In genomic region chr9:33375238-33375840, GRCh38 we compare ENCODE assay signal across 10 cellular contexts. TPM values are rescaled to one million over a fixed set of nuclear protein-coding genes. Genes with fewer than 3 reads are reported as not detected.
DNase-seq lines count a peak whose midpoint lies in the region; ATAC-seq, FAIRE-seq and TF ChIP-seq lines count a peak whose summit lies in the region.
"Had no signal": no experiment of that assay in that cellular context is flagged by ENCODE, and none has a peak within 500 bp of the region (broad histone marks: within the 10 kb centered on the region; RNA-seq: fewer than 3 reads in every experiment).

No MANE protein-coding gene starts in this region.

- H3K4me3 ChIP-seq in GM12878 (no peak overlapping the region), stomach smooth muscle (ENCODE audit: low read length in 2 of 2) (peak overlapping the region in 1 of 2 donors; percentile 57)

- H3K79me2 ChIP-seq in GM12878 (ENCODE audit: control insufficient read depth, insufficient read depth, low read length), result no peaks in the 10 kb centered on the region

- H3K9ac ChIP-seq in GM12878 (ENCODE audit: control insufficient read depth, insufficient read depth, low read length) (no peak overlapping the region), stomach smooth muscle (ENCODE audit: low read length in 2 of 2) (peak overlapping the region in 1 of 2 donors; percentile 58)

- no peaks in the 10 kb centered on the region for H3K4me1 ChIP-seq in GM12878 (ENCODE audit: control insufficient read depth, insufficient read depth, low read length)
- H3K4me1 ChIP-seq in stomach smooth muscle (ENCODE audit: control insufficient read depth, insufficient read depth, low read length), result peaks cover 18% of the 10 kb centered on the region

- RAD21 ChIA-PET in GM12878 (lab: Charles Lee; ENCODE audit: unreplicated experiment), result interaction anchor here (0.6 to 3.9 kb wide), 8 partner anchors 28 to 142 kb away, joined by 3 to 28 read pairs (median 3); partner anchors contain the start of gene NOL6

- H3K4me2 ChIP-seq in GM12878 (ENCODE audit: control insufficient read depth, insufficient read depth), result no peak overlapping the region

- TF ChIP-seq POLR2A in GM12878 (IDR thresholded peaks at IDR 0.05; ENCODE audit: low read depth, low read length), result no peak

- peak; percentile 61 for FAIRE-seq in GM12878 (lab: Jason Lieb, UNC)

- ATAC-seq in GM12878, result no peak
- ATAC-seq in GM18870 (IDR thresholded peaks at IDR 0.05; ENCODE audit: unreplicated experiment), result no peak

- H3K9me3 ChIP-seq in GM12878 (replicated peaks; ENCODE audit: control insufficient read depth, insufficient read depth, low read length) (no peaks in the 10 kb centered on the region), stomach smooth muscle (ENCODE audit: control insufficient read depth in 2 of 2, low read length in 2 of 2) (no peaks in the 10 kb centered on the region)

- peaks cover 3 to 19% (median 6%) of the 10 kb centered on the region in 3 donors for H3K36me3 Mint-ChIP-seq in immature natural killer cell

- peaks cover 6 to 9% of the 10 kb centered on the region in 2 donors for H3K4me1 Mint-ChIP-seq in immature natural killer cell

- intact Hi-C loops in GM12878 (cut with micrococcal nuclease; ENCODE audit: unreplicated experiment), result no loop called here

- H3K9me3 Mint-ChIP-seq in immature natural killer cell, result no peaks in the 10 kb centered on the region
- H3K9me3 Mint-ChIP-seq: IgD-negative memory B cell had no signal

- TF ChIP-seq RAD21 in GM12878 (IDR thresholded peaks at IDR 0.05; ENCODE audit: insufficient read depth, low read depth, low read length), result no peak

- H2AFZ ChIP-seq in GM12878 (ENCODE audit: control insufficient read depth, low read depth, low read length), result no peak overlapping the region

- SMC1A ChIA-PET in GM12878 (lab: Charles Lee; ENCODE audit: uncharacterized antibody, unreplicated experiment), result interaction anchor here (0.7 to 2.8 kb wide), 7 partner anchors 15 to 98 kb away, joined by 3 to 14 read pairs (median 4); partner anchors contain the start of gene NOL6

- BruUV-seq in GM12878 (replicated peaks; lab: Mats Ljungman, UMichigan), result no TSS peak

- H4K20me1 ChIP-seq in GM12878 (ENCODE audit: control insufficient read depth, insufficient read depth), result no peaks in the 10 kb centered on the region

- no peak for TF ChIP-seq EP300 in GM12878 (IDR thresholded peaks at IDR 0.05; ENCODE audit: borderline replicate concordance in 1 of 2, control insufficient read depth in 1 of 2, low read depth in 2 of 2, low read length in 2 of 2)

- peak overlapping the region in 1 of 6 donors; percentile 35 for H3K27ac Mint-ChIP-seq in immature natural killer cell

- H3K4me3 Mint-ChIP-seq in immature natural killer cell, result peak overlapping the region in 4 of 5 donors; percentile 15 to 60 (median 42)
- H3K4me3 Mint-ChIP-seq: IgD-negative memory B cell had no signal

- H3K27me3 ChIP-seq in GM12878 (replicated peaks in 1 of 2; ENCODE audit: control insufficient read depth in 2 of 2, insufficient read depth in 2 of 2, low read length in 1 of 2) (no peaks in the 10 kb centered on the region), stomach smooth muscle (ENCODE audit: control insufficient read depth in 1 of 2, insufficient read depth in 2 of 2, low read length in 2 of 2) (no peaks in the 10 kb centered on the region)

- DNase-seq in NCI-H510A treated with DMSO at 0.1 percent for 48 hours (lab: John Stamatoyannopoulos, UW) (peak; percentile 61), NCI-H510A (lab: John Stamatoyannopoulos, UW) (no peak), GM12878 (ENCODE audit: low read depth, low spot score) (no peak), immature natural killer cell (no peak), cerebellar cortex (ENCODE audit: low spot score) (no peak), HT-29 (ENCODE audit: low spot score) (no peak)

- H3K27ac ChIP-seq in GM12878 (ENCODE audit: control insufficient read depth, insufficient read depth), result no peak overlapping the region
- peak overlapping the region; percentile 37 for H3K27ac ChIP-seq in stomach smooth muscle (ENCODE audit: low read length)
- H3K27ac ChIP-seq: epithelial cell of prostate had no signal

- H3K36me3 ChIP-seq in GM12878 (ENCODE audit: control insufficient read depth in 2 of 2, insufficient read depth in 2 of 2, low read length in 1 of 2) (peaks cover 4 to 14% of the 10 kb centered on the region in 2 experiments), stomach smooth muscle (ENCODE audit: control insufficient read depth in 2 of 2, insufficient read depth in 2 of 2, low read length in 2 of 2) (peaks cover 10 to 14% of the 10 kb centered on the region in 2 donors)

- peaks cover 0 to 4% (median 2%) of the 10 kb centered on the region in 3 donors for H3K27me3 Mint-ChIP-seq in immature natural killer cell (ENCODE audit: low read depth in 3 of 3)
- H3K27me3 Mint-ChIP-seq: IgD-negative memory B cell had no signal

- in situ Hi-C loops in GM12878 (cut with MboI), result no loop called here

- no peak for TF ChIP-seq CTCF in GM12878 (IDR thresholded peaks at IDR 0.05 in 2 of 3, conservative IDR thresholded peaks at IDR 0.05 in 1 of 3; ENCODE audit: control insufficient read depth in 2 of 3, extremely low read depth in 1 of 3, insufficient read depth in 1 of 3, low read depth in 3 of 3, low read length in 3 of 3)

- CTCF ChIA-PET in GM12878 (lab: Yijun Ruan, JAX), result interaction anchor here (0.6 to 5.7 kb wide), 38 partner anchors 9 to 777 kb away, joined by 3 to 62 read pairs (median 5); partner anchors contain the start of genes NFX1 and NOL6

- WGBS in GM12878 (ENCODE audit: insufficient coverage, insufficient replicate concordance, low lambda C conversion rate, missing lambda C conversion rate), result 76% methylated on average over 15 of the region's 15 CpGs

- POLR2A ChIA-PET in GM12878 (lab: Charles Lee), result no interaction called here

TF ChIP-seq in GM12878, 131 proteins besides CTCF, POLR2A, EP300 and RAD21 (continues in another document):
- no peak for TF ChIP-seq NR2C2 (IDR thresholded peaks at IDR 0.05; ENCODE audit: borderline replicate concordance, control insufficient read depth, insufficient read length, low read depth)
- no peak for TF ChIP-seq ZBTB11 (CRISPR knock-in tag; IDR thresholded peaks at IDR 0.05)
- no peak for TF ChIP-seq ZNF274 (IDR thresholded peaks at IDR 0.05; ENCODE audit: insufficient read depth, insufficient read length)
- TF ChIP-seq PBX3 (IDR thresholded peaks at IDR 0.05; ENCODE audit: insufficient replicate concordance, low read depth, low read length), result no peak

RNA-seq across cellular contexts. Expression of gene AQP7, which starts 27.0 kb away (rescaled TPM):
- 1.8 and 2.7 TPM in 2 replicates for total RNA-seq in GM12878 (2013; cell fraction: nucleolus; rRNA removed)
- total RNA-seq in GM12878 (2014; rRNA removed) (not detected in 2 replicates), GM12878 (2014; rRNA removed; fragmentation: Illumina TruSeq; extraction: Trizol) (not detected in 2 replicates), GM12878 (2021) (not detected in 2 replicates)
- polyA plus RNA-seq in GM12878 (2011; ENCODE audit: low read depth), result not detected
- polyA plus RNA-seq in GM12878 (2011; rRNA removed) (0.04 and 0.06 TPM in 2 replicates), GM12878 (2014; fragmentation: Illumina TruSeq; extraction: Trizol) (not detected in 2 replicates), GM12878 (2014; fragmentation: Nextera tagmentation; extraction: Ambion mirVana) (under 1 TPM in 1 of 2 experiments, not detected in 1; 0.18 TPM), GM12878 (2014; rRNA removed) (0.04 TPM in 1 of 2 replicates, not detected in the other), GM12878 (2016; fragmentation: Nextera tagmentation; extraction: Ambion mirVana) (not detected), immature natural killer cell (not detected)
- polyA plus RNA-seq in GM12878 (2011; cell fraction: cytosol; rRNA removed), result 0.08 and 0.10 TPM in 2 replicates
- polyA plus RNA-seq in GM12878 (2011; cell fraction: nucleus; rRNA removed), result 0.09 and 0.39 TPM in 2 replicates
- not detected in 2 replicates for polyA plus RNA-seq in GM12878 (2012)
- not detected in 2 replicates for polyA minus RNA-seq in GM12878 (2011; rRNA and poly(A)+ RNA removed)
- polyA minus RNA-seq in GM12878 (2011; cell fraction: cytosol; rRNA and poly(A)+ RNA removed), result not detected in 2 replicates
- polyA minus RNA-seq in GM12878 (2011; cell fraction: nucleus; rRNA and poly(A)+ RNA removed), result 0.48 and 0.77 TPM in 2 replicates
- total RNA-seq in HT-29 (2014; rRNA removed; shearing (Covaris generic)), result 0.21 and 0.58 TPM in 2 replicates
- polyA plus RNA-seq: IgD-negative memory B cell had no signal
